1 cellular context compared by ENCODE assay signal in the genomic region with DNA sequence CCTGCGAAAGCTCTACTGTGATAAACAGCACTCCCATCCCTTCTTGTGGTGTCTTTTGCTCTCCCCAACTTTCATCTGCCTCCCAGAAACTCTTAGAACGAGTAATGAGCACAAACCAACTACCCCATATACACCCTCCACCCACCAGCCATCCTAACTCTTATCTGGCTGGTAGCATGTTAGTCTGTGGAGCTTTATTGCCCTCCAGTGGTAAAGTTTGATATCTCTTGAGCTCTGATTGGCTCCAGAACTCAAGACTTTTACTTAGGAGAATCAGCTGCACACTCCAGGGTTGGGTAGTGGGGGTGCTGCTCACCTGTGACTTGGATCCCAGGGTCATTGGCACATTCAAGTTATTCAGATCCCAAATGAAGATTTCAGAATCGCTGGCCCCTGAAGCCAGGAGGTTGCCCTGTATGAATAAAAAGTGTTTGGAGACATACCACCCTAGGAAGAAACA.
TF ChIP-seq lines count a peak whose summit lies in the region.

No MANE protein-coding gene starts in this region.

TF ChIP-seq in GM12878, 131 proteins besides CTCF, POLR2A, EP300 and RAD21:
- TF ChIP-seq ZBTB40 (IDR thresholded peaks at IDR 0.05; ENCODE audit: borderline replicate concordance) (no peak), SMC3 (IDR thresholded peaks at IDR 0.05; ENCODE audit: borderline replicate concordance, low read length) (peak; percentile 38)
TF ChIP-seq in GM12878: peak in this region for 1.
